8 cellular contexts compared by ENCODE assay signal in genomic region chr1:111032295-111032897, GRCh38.
A peak's percentile ranks its signal among the peaks of the same experiment; 100 is the strongest.
DNase-seq lines count a peak whose midpoint lies in the region; ATAC-seq, FAIRE-seq and TF ChIP-seq lines count a peak whose summit lies in the region.

No MANE protein-coding gene starts in this region.

- no peak for TF ChIP-seq POLR2A in A549 (IDR thresholded peaks at IDR 0.05; ENCODE audit: low read length)

- ATAC-seq in A549 (no peak), HG03442 (IDR thresholded peaks at IDR 0.05; ENCODE audit: unreplicated experiment) (no peak)

- H3K27ac ChIP-seq in A549 (no peak overlapping the region), WERI-Rb-1 (no peak overlapping the region), small intestine (ENCODE audit: low read depth in 1 of 2, low read length in 1 of 2) (no peak overlapping the region)

- no peak for TF ChIP-seq EP300 in A549 (IDR thresholded peaks at IDR 0.05)

- no peak overlapping the region for H3K4me2 ChIP-seq in A549

- POLR2A ChIA-PET in A549 (lab: Yijun Ruan, JAX) = no interaction called here

- WGBS in A549 (ENCODE audit: missing lambda C conversion rate) = 22% methylated on average over 9 of the region's 9 CpGs
- WGBS in small intestine, 3 donors = 23 to 30% (median 25%) methylated on average over 9 of the region's 9 CpGs

- TF ChIP-seq CTCF in A549 (IDR thresholded peaks at IDR 0.05) (peak; percentile 60), WERI-Rb-1 (IDR thresholded peaks at IDR 0.05; ENCODE audit: low read depth, low read length) (peak; percentile 65)

- H3K36me3 ChIP-seq in WERI-Rb-1 (no peaks in the 10 kb centered on the region), small intestine (ENCODE audit: control insufficient read depth in 2 of 2, insufficient read depth in 2 of 2, low read length in 2 of 2) (no peaks in the 10 kb centered on the region)

- CTCF ChIA-PET in A549 (lab: Yijun Ruan, JAX) = interaction anchor here (0.6 kb wide), 1 partner anchor 83 kb away, joined by 4 read pairs; no protein-coding TSS in a partner anchor

- H3K27me3 ChIP-seq in WERI-Rb-1 (ENCODE audit: insufficient read depth, low read depth, severe bottlenecking) = no peaks in the 10 kb centered on the region
- H3K27me3 ChIP-seq in small intestine (ENCODE audit: control insufficient read depth in 2 of 2, insufficient read depth in 2 of 2, low read length in 2 of 2) = peaks cover 0 to 2% of the 10 kb centered on the region in 2 donors

- DNase-seq in A549 (ENCODE audit: low read depth in 1 of 2, low spot score in 1 of 2) (peak; percentile 9 to 34), EH (ENCODE audit: low read depth) (peak; percentile 40), NCI-H128 (lab: John Stamatoyannopoulos, UW; ENCODE audit: unreplicated experiment) (peak; percentile 17), WERI-Rb-1 (peak; percentile 30), germinal center (ENCODE audit: low spot score) (peak; percentile 54), small intestine (peak; percentile 40), COR-L47 (lab: John Stamatoyannopoulos, UW) (no peak)

- peak; percentile 23 to 27; a peak in 3 of 5 replicates for TF ChIP-seq RAD21 in A549 (conservative IDR thresholded peaks at IDR 0.05 in 1 of 2, IDR thresholded peaks at IDR 0.05 in 1 of 2)

- H3K9me3 ChIP-seq in A549 (no peaks in the 10 kb centered on the region), WERI-Rb-1 (ENCODE audit: severe bottlenecking) (no peaks in the 10 kb centered on the region), small intestine (ENCODE audit: control insufficient read depth, low read depth) (no peaks in the 10 kb centered on the region)

- H3K4me1 ChIP-seq in A549 (no peaks in the 10 kb centered on the region), small intestine (ENCODE audit: control insufficient read depth in 2 of 2, insufficient read depth in 1 of 2, low read depth in 1 of 2, low read length in 1 of 2) (no peaks in the 10 kb centered on the region)

- no peak for FAIRE-seq in A549 (lab: Jason Lieb, UNC)
- no peak for FAIRE-seq in small intestine (lab: Jason Lieb, UNC)

- H3K4me3 ChIP-seq in A549 (no peak overlapping the region), WERI-Rb-1 (ENCODE audit: low read depth, low read length) (no peak overlapping the region), small intestine (ENCODE audit: low read depth in 1 of 2, low read length in 2 of 2) (no peak overlapping the region)

TF ChIP-seq in A549, 52 proteins besides CTCF, POLR2A, EP300 and RAD21:
- TF ChIP-seq E2F6 (IDR thresholded peaks at IDR 0.05; ENCODE audit: borderline replicate concordance, low read depth) (no peak), MAX (IDR thresholded peaks at IDR 0.05) (no peak), HOXB13 (CRISPR knock-in tag; IDR thresholded peaks at IDR 0.05; ENCODE audit: low read depth) (no peak), HDAC2 (IDR thresholded peaks at IDR 0.05) (no peak), TP53 (CRISPR knock-in tag; IDR thresholded peaks at IDR 0.05) (no peak), SMC3 (IDR thresholded peaks at IDR 0.05) (no peak), BCL3 (IDR thresholded peaks at IDR 0.05) (no peak), HMGXB4 (CRISPR knock-in tag; IDR thresholded peaks at IDR 0.05; ENCODE audit: borderline replicate concordance) (no peak), JUN (IDR thresholded peaks at IDR 0.05) (no peak), HES2 (IDR thresholded peaks at IDR 0.05) (no peak), RFX5 (IDR thresholded peaks at IDR 0.05) (no peak), FOSB (CRISPR knock-in tag; IDR thresholded peaks at IDR 0.05) (no peak), RNF2 (IDR thresholded peaks at IDR 0.05; ENCODE audit: borderline replicate concordance, low read depth) (no peak), CBX2 (IDR thresholded peaks at IDR 0.05; ENCODE audit: borderline replicate concordance, low read depth) (no peak), CHD2 (IDR thresholded peaks at IDR 0.05; ENCODE audit: low read length, partially characterized antibody) (no peak), GATA3 (IDR thresholded peaks at IDR 0.05; ENCODE audit: borderline replicate concordance) (no peak), USF2 (IDR thresholded peaks at IDR 0.05) (no peak), HOXB5 (CRISPR knock-in tag; IDR thresholded peaks at IDR 0.05) (no peak)
